ENCODE assay signal across 1 cellular context in genomic region chr9:135449532-135449931, GRCh38.
TF ChIP-seq lines count a peak whose summit lies in the region.
"Not testable (repeated sequence)": the region's sequence is repeated elsewhere in the genome, so short reads cannot be mapped to it uniquely, and the experiment has no call there.

No MANE protein-coding gene starts in this region.

TF ChIP-seq in K562, 482 proteins besides CTCF, POLR2A, EP300 and RAD21 (continued from another document and continues in another):
- TF ChIP-seq TOE1 (IDR thresholded peaks at IDR 0.05; ENCODE audit: borderline replicate concordance), result peak; percentile 74
- not testable (repeated sequence) for TF ChIP-seq TOE1 (CRISPR knock-in tag; IDR thresholded peaks at IDR 0.05; ENCODE audit: borderline replicate concordance, low read depth); NR2C1 (IDR thresholded peaks at IDR 0.05); FOXM1 (CRISPR knock-in tag; IDR thresholded peaks at IDR 0.05; ENCODE audit: low read depth); MYC (CRISPR knock-in tag; IDR thresholded peaks at IDR 0.05; ENCODE audit: borderline replicate concordance, low read depth); TEAD4 (CRISPR knock-in tag; IDR thresholded peaks at IDR 0.05; ENCODE audit: borderline replicate concordance); JUND (tag; IDR thresholded peaks at IDR 0.05; ENCODE audit: borderline replicate concordance, low read depth, low read length)
- TF ChIP-seq CEBPG (CRISPR knock-in tag; IDR thresholded peaks at IDR 0.05), result peak; percentile 93
- TF ChIP-seq CEBPG (tag; conservative IDR thresholded peaks at IDR 0.05 in 1 of 2, IDR thresholded peaks at IDR 0.05 in 1 of 2), result peak; percentile 81 to 88
- TF ChIP-seq NR2C1 (tag; IDR thresholded peaks at IDR 0.05), result 0 out of 2 replicates have a peak, but pooled peaks have one; percentile 38
- TF ChIP-seq SMAD4 (CRISPR knock-in tag; conservative IDR thresholded peaks at IDR 0.05), result peak; percentile 65
- peak in 1 of 2 experiments; percentile 50 for TF ChIP-seq AFF1 (IDR thresholded peaks at IDR 0.05; ENCODE audit: low read depth in 1 of 2, partially characterized antibody in 2 of 2)
- TF ChIP-seq BCOR (IDR thresholded peaks at IDR 0.05), result peak; percentile 80; the same call in 1 of the 2 replicates
- peak; percentile 54; the same call in 1 of the 2 replicates for TF ChIP-seq TRIM28 (IDR thresholded peaks at IDR 0.05)
- TF ChIP-seq NFIC (IDR thresholded peaks at IDR 0.05), result peak; percentile 54
- TF ChIP-seq ARID1B (IDR thresholded peaks at IDR 0.05), result peak; percentile 86
- TF ChIP-seq SMARCA4 (IDR thresholded peaks at IDR 0.05), result peak; percentile 50
- peak; percentile 94 to 95 for TF ChIP-seq TRIM24 (IDR thresholded peaks at IDR 0.05)
- peak; percentile 55; the same call in 1 of the 2 replicates for TF ChIP-seq ZSCAN32 (CRISPR knock-in tag; IDR thresholded peaks at IDR 0.05)
- TF ChIP-seq ATF7 (IDR thresholded peaks at IDR 0.05), result peak; percentile 84
- TF ChIP-seq FOXM1 (IDR thresholded peaks at IDR 0.05; ENCODE audit: low read depth), result peak; percentile 63
- TF ChIP-seq CXXC5 (CRISPR knock-in tag; IDR thresholded peaks at IDR 0.05), result peak; percentile 45
- TF ChIP-seq, protein P1, sequence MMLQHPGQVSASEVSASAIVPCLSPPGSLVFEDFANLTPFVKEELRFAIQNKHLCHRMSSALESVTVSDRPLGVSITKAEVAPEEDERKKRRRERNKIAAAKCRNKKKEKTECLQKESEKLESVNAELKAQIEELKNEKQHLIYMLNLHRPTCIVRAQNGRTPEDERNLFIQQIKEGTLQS (IDR thresholded peaks at IDR 0.05), result peak; percentile 95
- TF ChIP-seq, protein P1 (CRISPR knock-in tag; conservative IDR thresholded peaks at IDR 0.05), result not testable (repeated sequence)
- peak; percentile 48 for TF ChIP-seq MYC (IDR thresholded peaks at IDR 0.05; ENCODE audit: low read depth, low read length)
- TF ChIP-seq CEBPB (tag; IDR thresholded peaks at IDR 0.05), result peak; percentile 84
- TF ChIP-seq ADNP (tag; IDR thresholded peaks at IDR 0.05), result peak; percentile 68
- TF ChIP-seq RCOR1 (IDR thresholded peaks at IDR 0.05; ENCODE audit: borderline replicate concordance in 1 of 2, low read depth in 2 of 2, low read length in 2 of 2), result peak in 1 of 2 experiments; percentile 72; a peak in 2 of 4 replicates
- peak; percentile 69 for TF ChIP-seq TEAD4 (IDR thresholded peaks at IDR 0.05; ENCODE audit: low read length)
- peak; percentile 81 for TF ChIP-seq CREB3L1 (IDR thresholded peaks at IDR 0.05; ENCODE audit: borderline replicate concordance, low read depth)
- TF ChIP-seq, protein P2, sequence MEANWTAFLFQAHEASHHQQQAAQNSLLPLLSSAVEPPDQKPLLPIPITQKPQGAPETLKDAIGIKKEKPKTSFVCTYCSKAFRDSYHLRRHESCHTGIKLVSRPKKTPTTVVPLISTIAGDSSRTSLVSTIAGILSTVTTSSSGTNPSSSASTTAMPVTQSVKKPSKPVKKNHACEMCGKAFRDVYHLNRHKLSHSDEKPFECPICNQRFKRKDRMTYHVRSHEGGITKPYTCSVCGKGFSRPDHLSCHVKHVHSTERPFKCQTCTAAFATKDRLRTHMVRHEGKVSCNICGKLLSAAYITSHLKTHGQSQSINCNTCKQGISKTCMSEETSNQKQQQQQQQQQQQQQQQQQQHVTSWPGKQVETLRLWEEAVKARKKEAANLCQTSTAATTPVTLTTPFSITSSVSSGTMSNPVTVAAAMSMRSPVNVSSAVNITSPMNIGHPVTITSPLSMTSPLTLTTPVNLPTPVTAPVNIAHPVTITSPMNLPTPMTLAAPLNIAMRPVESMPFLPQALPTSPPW (CRISPR knock-in tag; IDR thresholded peaks at IDR 0.05), result peak; percentile 42; the same call in 1 of the 2 replicates
- 0 out of 2 replicates have a peak, but pooled peaks have one; percentile 14 for TF ChIP-seq HES1 (IDR thresholded peaks at IDR 0.05; ENCODE audit: low read depth)
- 0 out of 2 replicates have a peak, but pooled peaks have one; percentile 16 for TF ChIP-seq RAD51 (IDR thresholded peaks at IDR 0.05; ENCODE audit: borderline replicate concordance, low read depth)
- peak; percentile 75 for TF ChIP-seq JUND (IDR thresholded peaks at IDR 0.05; ENCODE audit: borderline replicate concordance, low read depth, low read length)
- peak; percentile 84 for TF ChIP-seq TCF3 (CRISPR knock-in tag; IDR thresholded peaks at IDR 0.05)
- peak; percentile 37; the same call in 1 of the 2 replicates for TF ChIP-seq DPF2 (IDR thresholded peaks at IDR 0.05)
- TF ChIP-seq MGA (IDR thresholded peaks at IDR 0.05), result peak; percentile 32
- TF ChIP-seq HDAC2 (IDR thresholded peaks at IDR 0.05), result peak; percentile 59
- TF ChIP-seq ATF4 (CRISPR knock-in tag; IDR thresholded peaks at IDR 0.05), result peak; percentile 43; the same call in 1 of the 2 replicates
- TF ChIP-seq TAL1 (IDR thresholded peaks at IDR 0.05), result peak; percentile 90
- peak; percentile 54 for TF ChIP-seq SOX6 (IDR thresholded peaks at IDR 0.05)
- TF ChIP-seq KLF16 (IDR thresholded peaks at IDR 0.05), result 0 out of 2 replicates have a peak, but pooled peaks have one; percentile 50
- TF ChIP-seq CTBP1 (IDR thresholded peaks at IDR 0.05; ENCODE audit: borderline replicate concordance), result peak; percentile 70; the same call in 1 of the 2 replicates
- peak; percentile 88 for TF ChIP-seq CBFA2T2 (conservative IDR thresholded peaks at IDR 0.05)
- TF ChIP-seq CBFA2T3 (IDR thresholded peaks at IDR 0.05), result peak; percentile 88
- TF ChIP-seq CC2D1A (IDR thresholded peaks at IDR 0.05), result peak; percentile 48; the same call in 1 of the 2 replicates
- peak; percentile 65 for TF ChIP-seq EP400 (IDR thresholded peaks at IDR 0.05)
